8 cellular contexts compared by ENCODE assay signal in genomic region chr22:39384750-39385480, GRCh38. TPM values are rescaled to one million over a fixed set of nuclear protein-coding genes. Genes with fewer than 3 reads are reported as not detected.
DNase-seq lines count a peak whose midpoint lies in the region; ATAC-seq and TF ChIP-seq lines count a peak whose summit lies in the region.
"Had no signal": no experiment of that assay in that cellular context is flagged by ENCODE, and none has a peak within 500 bp of the region (broad histone marks: within the 10 kb centered on the region; RNA-seq: fewer than 3 reads in every experiment).

No MANE protein-coding gene starts in this region.

- no peak overlapping the region for H3K4me3 Mint-ChIP-seq in osteocyte (ENCODE audit: unreplicated experiment)
- H3K4me3 Mint-ChIP-seq in CD4-positive, alpha-beta memory T cell = no peak overlapping the region

- no peak overlapping the region for H3K27ac Mint-ChIP-seq in osteocyte (ENCODE audit: unreplicated experiment)
- H3K27ac Mint-ChIP-seq in CD4-positive, alpha-beta memory T cell = peak overlapping the region in 1 of 7 donors; percentile 41

- H3K27me3 ChIP-seq in CD4-positive, alpha-beta memory T cell (ENCODE audit: insufficient read depth, low read length) = no peaks in the 10 kb centered on the region

- TF ChIP-seq CTCF in NB4 (IDR thresholded peaks at IDR 0.05; ENCODE audit: low read depth, low read length) = peak; percentile 60
- peak; percentile 24 for TF ChIP-seq CTCF in osteocyte (IDR thresholded peaks at IDR 0.05)

- H3K4me1 ChIP-seq in CD4-positive, alpha-beta memory T cell (ENCODE audit: insufficient read depth, low read length) = peaks cover 9% of the 10 kb centered on the region

- H3K27me3 Mint-ChIP-seq in osteocyte (ENCODE audit: unreplicated experiment) = no peaks in the 10 kb centered on the region
- H3K27me3 Mint-ChIP-seq in CD4-positive, alpha-beta memory T cell = peaks cover 0 to 5% of the 10 kb centered on the region in 2 donors

- no peaks in the 10 kb centered on the region for H3K36me3 ChIP-seq in CD4-positive, alpha-beta memory T cell (ENCODE audit: insufficient read depth, low read length)

- no peak for ATAC-seq in HG02981 (IDR thresholded peaks at IDR 0.05; ENCODE audit: unreplicated experiment)

- H3K9me3 ChIP-seq in CD4-positive, alpha-beta memory T cell (ENCODE audit: control insufficient read depth in 1 of 2, low read length in 2 of 2) = no peaks in the 10 kb centered on the region

- intact Hi-C loops in CD4-positive, alpha-beta memory T cell (cut with micrococcal nuclease) = no loop called here

- H3K9me3 Mint-ChIP-seq in osteocyte (ENCODE audit: unreplicated experiment) = no peaks in the 10 kb centered on the region
- H3K9me3 Mint-ChIP-seq in CD4-positive, alpha-beta memory T cell = no peaks in the 10 kb centered on the region

- H3K4me1 Mint-ChIP-seq in osteocyte (ENCODE audit: unreplicated experiment) = peaks cover 9% of the 10 kb centered on the region
- peaks cover 2 to 24% (median 11%) of the 10 kb centered on the region in 4 donors for H3K4me1 Mint-ChIP-seq in CD4-positive, alpha-beta memory T cell

- peaks cover 2% of the 10 kb centered on the region for H3K36me3 Mint-ChIP-seq in osteocyte (ENCODE audit: unreplicated experiment)
- peaks cover 3 to 7% of the 10 kb centered on the region in 2 donors for H3K36me3 Mint-ChIP-seq in CD4-positive, alpha-beta memory T cell

- no peak overlapping the region for H3K27ac ChIP-seq in CD4-positive, alpha-beta memory T cell (ENCODE audit: low read depth, low read length)

- TF ChIP-seq POLR2A in NB4 (IDR thresholded peaks at IDR 0.05; ENCODE audit: extremely low read depth, insufficient read length) = no peak

- H3K4me3 ChIP-seq in NB4 (ENCODE audit: low read depth, low read length) = no peak overlapping the region
- no peak overlapping the region for H3K4me3 ChIP-seq in CD4-positive, alpha-beta memory T cell (ENCODE audit: low read length in 2 of 2)

- peak; percentile 51 for DNase-seq in ELR (ENCODE audit: low read depth)
- peak; percentile 64 for DNase-seq in NB4 (ENCODE audit: low read depth)
- DNase-seq in dermis blood vessel endothelial cell = peak; percentile 45
- no peak for DNase-seq in osteocyte (ENCODE audit: extremely low spot score, unreplicated experiment)
- no peak for DNase-seq in CD4-positive, alpha-beta memory T cell
- DNase-seq in activated CD8-positive, alpha-beta memory T cell treated with anti-CD3 and anti-CD28 coated beads for 24 hours = no peak
- DNase-seq: midbrain had no signal

- CTCF ChIA-PET in CD4-positive, alpha-beta memory T cell (lab: Charles Lee; ENCODE audit: partially characterized antibody) = no interaction called here

- POLR2A ChIA-PET in CD4-positive, alpha-beta memory T cell (lab: Charles Lee; ENCODE audit: partially characterized antibody) = no interaction called here

RNA-seq across cellular contexts. Expression of gene TAB1, which starts 14.7 kb away (rescaled TPM):
- total RNA-seq in dermis blood vessel endothelial cell (12.4 and 21.5 TPM in 2 replicates), osteocyte (30.6 and 30.7 TPM in 2 replicates)
- total RNA-seq in CD4-positive, alpha-beta memory T cell = 10 to 100 TPM; 43.5 to 52.9 TPM
- polyA plus RNA-seq in CD4-positive, alpha-beta memory T cell = 1 to 10 TPM; 4.0 TPM

RNA-seq across cellular contexts. Expression of gene SYNGR1, which starts 35.1 kb away (rescaled TPM):
- total RNA-seq in dermis blood vessel endothelial cell = 0.98 and 1.0 TPM in 2 replicates
- 24.0 and 26.6 TPM in 2 replicates for total RNA-seq in osteocyte
- total RNA-seq in CD4-positive, alpha-beta memory T cell = not detected
- under 1 TPM; 0.30 to 0.62 TPM for polyA plus RNA-seq in CD4-positive, alpha-beta memory T cell

Comparison
In these comparisons a context has a peak if more than half of its experiments do, and no peak if none do; other contexts are left out.
1. DNase-seq: peak in ELR (single experiment), NB4 (single experiment) and dermis blood vessel endothelial cell (single experiment); none in osteocyte (single experiment), CD4-positive, alpha-beta memory T cell (0 of 5) and activated CD8-positive, alpha-beta memory T cell treated with anti-CD3 and anti-CD28 coated beads for 24 hours (single experiment).
2. RNA of gene SYNGR1, which starts 35.1 kb away (total RNA-seq): 24.0 to 26.6 TPM in osteocyte; 0.98 to 1.0 TPM in dermis blood vessel endothelial cell and not detected in CD4-positive, alpha-beta memory T cell; every median in the first group is over 10 times any median in the second.